In the genomic region with DNA sequence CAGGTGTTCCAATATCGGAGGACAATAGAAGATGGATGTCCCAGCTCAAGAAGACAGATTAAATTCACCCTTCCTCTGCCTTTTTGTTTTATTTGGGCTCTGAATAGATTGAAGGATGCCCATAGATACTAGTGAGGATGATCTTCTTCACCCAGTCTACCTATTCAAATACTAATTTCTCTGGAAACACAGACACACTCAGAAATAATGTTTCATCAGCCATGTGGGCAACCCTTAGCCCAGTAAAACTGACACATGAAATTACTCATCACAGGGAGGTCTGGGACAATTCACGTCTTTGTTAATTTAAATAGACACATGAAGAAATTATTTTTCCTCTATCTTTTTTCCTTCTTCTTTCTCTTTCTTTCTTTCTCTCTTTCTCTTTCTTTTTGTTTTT, we compare ENCODE assay signal across 5 cellular contexts. TPM values are rescaled to one million over a fixed set of nuclear protein-coding genes. Genes with fewer than 3 reads are reported as not detected.
"Had no signal": no experiment of that assay in that cellular context is flagged by ENCODE, and none has a peak within 500 bp of the region (broad histone marks: within the 10 kb centered on the region; RNA-seq: fewer than 3 reads in every experiment).

No MANE protein-coding gene starts in this region.

RNA-seq across cellular contexts. Expression of gene SFTPD, which starts 33.1 kb away (rescaled TPM):
- total RNA-seq: LHCN-M2, NCI-H460, Peyer's patch, RPMI7951, SK-MEL-5 had no signal
